ENCODE assay signal across 9 cellular contexts in the genomic region with DNA sequence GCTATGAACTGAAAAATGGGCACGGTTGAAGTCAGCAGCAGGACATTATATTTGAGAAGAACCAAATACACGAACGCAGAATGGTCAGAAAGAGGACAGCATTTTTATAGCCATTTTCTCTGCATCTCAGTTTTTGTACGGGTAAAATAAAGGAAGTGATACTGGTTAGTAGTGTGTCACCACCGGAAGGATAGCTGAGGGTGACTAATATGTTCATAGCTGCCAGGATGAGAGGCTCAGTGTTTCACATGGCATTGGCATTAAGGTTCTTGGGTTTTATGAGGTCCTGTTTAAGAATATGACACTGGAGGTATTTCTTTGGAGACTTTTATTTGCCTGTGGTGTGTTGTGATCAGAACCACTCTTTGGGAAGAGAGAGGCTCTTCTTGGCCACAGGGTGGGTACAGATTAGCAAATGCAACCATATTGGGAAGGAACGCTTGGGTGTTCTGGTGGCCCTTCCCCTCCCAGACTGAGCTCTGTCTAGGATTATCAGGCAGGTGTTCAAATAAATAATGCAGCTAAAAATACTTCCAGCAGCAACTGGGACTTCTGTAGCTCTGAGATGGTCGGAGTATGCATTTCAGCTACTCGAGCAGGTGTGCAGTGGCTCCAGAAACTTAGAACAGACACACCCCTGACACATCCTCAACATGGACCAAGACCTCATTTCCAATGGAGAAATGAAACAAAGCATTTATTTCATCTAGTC.
A peak's percentile ranks its signal among the peaks of the same experiment; 100 is the strongest.
DNase-seq lines count a peak whose midpoint lies in the region; FAIRE-seq and TF ChIP-seq lines count a peak whose summit lies in the region.
"Had no signal": no experiment of that assay in that cellular context is flagged by ENCODE, and none has a peak within 500 bp of the region (broad histone marks: within the 10 kb centered on the region; RNA-seq: fewer than 3 reads in every experiment).

No MANE protein-coding gene starts in this region.

- DNase-seq in GM06990 (ENCODE audit: extremely low read depth, insufficient read length) = peak; percentile 8
- DNase-seq in H54 (ENCODE audit: insufficient read length, low spot score) = peak; percentile 29
- peak; percentile 88 for DNase-seq in NB4 (ENCODE audit: low read depth)
- DNase-seq in foreskin fibroblast = peak; percentile 75 to 78
- DNase-seq in D721Med (ENCODE audit: insufficient read length, low spot score) = no peak
- DNase-seq in ureter (ENCODE audit: low spot score) = no peak
- DNase-seq in iPS-NIHi11 (ENCODE audit: low spot score) = no peak
- DNase-seq in COR-L47 (lab: John Stamatoyannopoulos, UW) = no peak

- TF ChIP-seq CTCF in GM06990 (IDR thresholded peaks at IDR 0.05; ENCODE audit: insufficient read depth, low read length, poor library complexity, severe bottlenecking) = no peak
- no peak for TF ChIP-seq CTCF in NB4 (IDR thresholded peaks at IDR 0.05; ENCODE audit: low read depth, low read length)
- no peak for TF ChIP-seq CTCF in foreskin fibroblast (IDR thresholded peaks at IDR 0.05; ENCODE audit: low read depth, low read length)
- TF ChIP-seq CTCF in D721Med (IDR thresholded peaks at IDR 0.05; ENCODE audit: insufficient read depth, missing control alignments) = no peak

- no peaks in the 10 kb centered on the region for H3K27me3 ChIP-seq in GM06990 (replicated peaks; ENCODE audit: control insufficient read depth, insufficient read depth, low read length)

- H3K4me3 ChIP-seq in GM06990 (replicated peaks; ENCODE audit: low read depth, low read length) (no peak overlapping the region), NB4 (ENCODE audit: low read depth, low read length) (no peak overlapping the region), foreskin fibroblast (ENCODE audit: low read depth in 1 of 2, low read length in 2 of 2) (no peak overlapping the region)

- TF ChIP-seq POLR2A in H54 (IDR thresholded peaks at IDR 0.05; ENCODE audit: low read depth, low read length) = no peak
- TF ChIP-seq POLR2A in NB4 (IDR thresholded peaks at IDR 0.05; ENCODE audit: extremely low read depth, insufficient read length) = no peak

- FAIRE-seq in H54 (lab: Jason Lieb, UNC) (peak; percentile 58), D721Med (lab: Jason Lieb, UNC) (no peak)
- FAIRE-seq: TTC549 had no signal

- no peaks in the 10 kb centered on the region for H3K36me3 ChIP-seq in GM06990 (ENCODE audit: control insufficient read depth, insufficient read depth, low read length)

Comparison
In these comparisons a context has a peak if more than half of its experiments do, and no peak if none do; other contexts are left out.
1. DNase-seq: peak in GM06990 (single experiment), H54 (single experiment), NB4 (single experiment) and foreskin fibroblast (2 of 2); none in D721Med (single experiment), ureter (single experiment), iPS-NIHi11 (single experiment) and COR-L47 (single experiment).